Comparison of ENCODE assay signal across 1 cellular context in the genomic region with DNA sequence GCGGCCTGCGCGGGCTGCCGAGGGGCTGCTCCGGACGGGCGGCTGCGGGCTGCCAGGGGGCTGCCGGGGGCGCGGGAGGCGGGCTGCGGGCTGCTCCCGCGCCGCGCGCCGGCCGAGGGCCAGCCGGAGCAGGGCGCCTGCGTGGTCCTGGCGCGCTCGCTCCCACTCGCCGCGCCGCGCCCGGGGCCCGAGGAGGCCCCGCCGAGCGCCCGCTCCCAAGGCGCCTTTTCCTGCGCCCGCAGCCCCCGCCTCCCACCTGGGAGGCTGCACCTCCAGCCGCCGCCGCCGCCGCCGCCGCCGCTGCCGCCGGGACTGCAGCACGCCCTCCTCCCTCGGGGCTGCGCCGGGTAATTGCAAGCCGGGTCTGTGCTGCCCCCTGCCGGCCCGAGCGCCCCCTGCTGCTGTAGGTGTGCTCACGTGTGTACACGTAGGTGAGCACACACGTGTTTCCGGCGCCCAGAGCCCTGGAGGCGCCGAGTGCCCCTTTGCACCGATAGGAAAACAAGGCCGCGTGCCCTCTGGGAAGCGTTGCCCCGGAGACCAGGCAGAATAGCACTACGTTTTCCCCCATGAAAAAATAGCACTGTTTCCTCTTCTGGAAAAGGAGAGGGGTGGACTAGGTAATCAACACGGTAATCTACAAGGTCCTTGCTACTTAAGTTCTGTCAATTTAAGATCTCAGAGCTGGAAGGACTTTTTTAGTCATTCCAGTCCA.
TF ChIP-seq lines count a peak whose summit lies in the region.

TSS of gene EPB41L4B (minus strand) at position 326 of the 715 bp plus-strand sequence. CDS start 613 bp downstream, outside the sequence.

TF ChIP-seq in HepG2, 621 proteins besides CTCF, POLR2A, EP300 and RAD21 (continued from another document and continues in another):
- TF ChIP-seq ZNF281 (CRISPR knock-in tag; IDR thresholded peaks at IDR 0.05; ENCODE audit: borderline replicate concordance): peak; percentile 51; the same call in 1 of the 2 replicates
- no peak for TF ChIP-seq ZNF33A (CRISPR knock-in tag; IDR thresholded peaks at IDR 0.05; ENCODE audit: borderline replicate concordance)
- peak; percentile 96; the same call in 1 of the 2 replicates for TF ChIP-seq FOXC1 (CRISPR knock-in tag; IDR thresholded peaks at IDR 0.05; ENCODE audit: borderline replicate concordance)
- peak; percentile 91 for TF ChIP-seq ZNF441 (CRISPR knock-in tag; IDR thresholded peaks at IDR 0.05; ENCODE audit: borderline replicate concordance)
- peak; percentile 89 for TF ChIP-seq TEAD3 (CRISPR knock-in tag; optimal IDR thresholded peaks at IDR 0.05; ENCODE audit: borderline replicate concordance)
- peak; percentile 85 for TF ChIP-seq ZNF205 (CRISPR knock-in tag; IDR thresholded peaks at IDR 0.05)
- no peak for TF ChIP-seq CHCHD3 (CRISPR knock-in tag; IDR thresholded peaks at IDR 0.05)
- TF ChIP-seq, protein P1, sequence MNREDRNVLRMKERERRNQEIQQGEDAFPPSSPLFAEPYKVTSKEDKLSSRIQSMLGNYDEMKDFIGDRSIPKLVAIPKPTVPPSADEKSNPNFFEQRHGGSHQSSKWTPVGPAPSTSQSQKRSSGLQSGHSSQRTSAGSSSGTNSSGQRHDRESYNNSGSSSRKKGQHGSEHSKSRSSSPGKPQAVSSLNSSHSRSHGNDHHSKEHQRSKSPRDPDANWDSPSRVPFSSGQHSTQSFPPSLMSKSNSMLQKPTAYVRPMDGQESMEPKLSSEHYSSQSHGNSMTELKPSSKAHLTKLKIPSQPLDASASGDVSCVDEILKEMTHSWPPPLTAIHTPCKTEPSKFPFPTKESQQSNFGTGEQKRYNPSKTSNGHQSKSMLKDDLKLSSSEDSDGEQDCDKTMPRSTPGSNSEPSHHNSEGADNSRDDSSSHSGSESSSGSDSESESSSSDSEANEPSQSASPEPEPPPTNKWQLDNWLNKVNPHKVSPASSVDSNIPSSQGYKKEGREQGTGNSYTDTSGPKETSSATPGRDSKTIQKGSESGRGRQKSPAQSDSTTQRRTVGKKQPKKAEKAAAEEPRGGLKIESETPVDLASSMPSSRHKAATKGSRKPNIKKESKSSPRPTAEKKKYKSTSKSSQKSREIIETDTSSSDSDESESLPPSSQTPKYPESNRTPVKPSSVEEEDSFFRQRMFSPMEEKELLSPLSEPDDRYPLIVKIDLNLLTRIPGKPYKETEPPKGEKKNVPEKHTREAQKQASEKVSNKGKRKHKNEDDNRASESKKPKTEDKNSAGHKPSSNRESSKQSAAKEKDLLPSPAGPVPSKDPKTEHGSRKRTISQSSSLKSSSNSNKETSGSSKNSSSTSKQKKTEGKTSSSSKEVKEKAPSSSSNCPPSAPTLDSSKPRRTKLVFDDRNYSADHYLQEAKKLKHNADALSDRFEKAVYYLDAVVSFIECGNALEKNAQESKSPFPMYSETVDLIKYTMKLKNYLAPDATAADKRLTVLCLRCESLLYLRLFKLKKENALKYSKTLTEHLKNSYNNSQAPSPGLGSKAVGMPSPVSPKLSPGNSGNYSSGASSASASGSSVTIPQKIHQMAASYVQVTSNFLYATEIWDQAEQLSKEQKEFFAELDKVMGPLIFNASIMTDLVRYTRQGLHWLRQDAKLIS (CRISPR knock-in tag; IDR thresholded peaks at IDR 0.05): 0 out of 2 replicates have a peak, but pooled peaks have one; percentile 71
- TF ChIP-seq, protein P2, sequence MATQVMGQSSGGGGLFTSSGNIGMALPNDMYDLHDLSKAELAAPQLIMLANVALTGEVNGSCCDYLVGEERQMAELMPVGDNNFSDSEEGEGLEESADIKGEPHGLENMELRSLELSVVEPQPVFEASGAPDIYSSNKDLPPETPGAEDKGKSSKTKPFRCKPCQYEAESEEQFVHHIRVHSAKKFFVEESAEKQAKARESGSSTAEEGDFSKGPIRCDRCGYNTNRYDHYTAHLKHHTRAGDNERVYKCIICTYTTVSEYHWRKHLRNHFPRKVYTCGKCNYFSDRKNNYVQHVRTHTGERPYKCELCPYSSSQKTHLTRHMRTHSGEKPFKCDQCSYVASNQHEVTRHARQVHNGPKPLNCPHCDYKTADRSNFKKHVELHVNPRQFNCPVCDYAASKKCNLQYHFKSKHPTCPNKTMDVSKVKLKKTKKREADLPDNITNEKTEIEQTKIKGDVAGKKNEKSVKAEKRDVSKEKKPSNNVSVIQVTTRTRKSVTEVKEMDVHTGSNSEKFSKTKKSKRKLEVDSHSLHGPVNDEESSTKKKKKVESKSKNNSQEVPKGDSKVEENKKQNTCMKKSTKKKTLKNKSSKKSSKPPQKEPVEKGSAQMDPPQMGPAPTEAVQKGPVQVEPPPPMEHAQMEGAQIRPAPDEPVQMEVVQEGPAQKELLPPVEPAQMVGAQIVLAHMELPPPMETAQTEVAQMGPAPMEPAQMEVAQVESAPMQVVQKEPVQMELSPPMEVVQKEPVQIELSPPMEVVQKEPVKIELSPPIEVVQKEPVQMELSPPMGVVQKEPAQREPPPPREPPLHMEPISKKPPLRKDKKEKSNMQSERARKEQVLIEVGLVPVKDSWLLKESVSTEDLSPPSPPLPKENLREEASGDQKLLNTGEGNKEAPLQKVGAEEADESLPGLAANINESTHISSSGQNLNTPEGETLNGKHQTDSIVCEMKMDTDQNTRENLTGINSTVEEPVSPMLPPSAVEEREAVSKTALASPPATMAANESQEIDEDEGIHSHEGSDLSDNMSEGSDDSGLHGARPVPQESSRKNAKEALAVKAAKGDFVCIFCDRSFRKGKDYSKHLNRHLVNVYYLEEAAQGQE (IDR thresholded peaks at IDR 0.05; ENCODE audit: borderline replicate concordance in 1 of 2, low read depth in 1 of 2, low read length in 2 of 2): peak in 1 of 2 experiments; percentile 58; a peak in 2 of 4 replicates
- peak; percentile 83 for TF ChIP-seq RXRA (CRISPR knock-in tag; IDR thresholded peaks at IDR 0.05)
- no peak for TF ChIP-seq ZNF703 (CRISPR knock-in tag; IDR thresholded peaks at IDR 0.05; ENCODE audit: borderline replicate concordance)
- TF ChIP-seq SOX13 (IDR thresholded peaks at IDR 0.05): no peak
- TF ChIP-seq SOX13 (CRISPR knock-in tag; conservative IDR thresholded peaks at IDR 0.05 in 1 of 2, IDR thresholded peaks at IDR 0.05 in 1 of 2): peak in 1 of 2 experiments; percentile 67; a peak in 2 of 4 replicates
- TF ChIP-seq KDM4B (CRISPR knock-in tag; IDR thresholded peaks at IDR 0.05): peak; percentile 64; the same call in 1 of the 2 replicates
- TF ChIP-seq HIVEP1 (CRISPR knock-in tag; IDR thresholded peaks at IDR 0.05): peak; percentile 86
- TF ChIP-seq, protein P3, sequence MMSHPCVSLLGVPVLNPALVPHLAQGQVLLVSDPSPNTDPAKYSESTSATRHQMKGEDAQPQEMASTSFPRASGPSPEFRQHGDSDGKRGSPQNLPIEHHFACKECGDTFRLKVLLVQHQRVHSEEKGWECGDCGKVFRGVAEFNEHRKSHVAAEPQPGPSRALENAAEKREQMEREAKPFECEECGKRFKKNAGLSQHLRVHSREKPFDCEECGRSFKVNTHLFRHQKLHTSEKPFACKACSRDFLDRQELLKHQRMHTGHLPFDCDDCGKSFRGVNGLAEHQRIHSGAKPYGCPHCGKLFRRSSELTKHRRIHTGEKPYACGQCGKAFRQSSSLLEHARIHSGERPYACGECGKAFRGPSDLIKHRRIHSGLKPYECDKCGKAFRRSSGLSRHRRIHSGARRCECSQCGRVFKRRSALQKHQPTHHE (CRISPR knock-in tag; IDR thresholded peaks at IDR 0.05; ENCODE audit: borderline replicate concordance): no peak; the same call in 1 of the 2 replicates
- TF ChIP-seq ZNF781 (CRISPR knock-in tag; IDR thresholded peaks at IDR 0.05; ENCODE audit: borderline replicate concordance, not compliant biosample characterization): peak; percentile 21
- 0 out of 2 replicates have a peak, but pooled peaks have one; percentile 38 for TF ChIP-seq PAX8 (CRISPR knock-in tag; IDR thresholded peaks at IDR 0.05; ENCODE audit: borderline replicate concordance)
- TF ChIP-seq ZNF567 (CRISPR knock-in tag; IDR thresholded peaks at IDR 0.05; ENCODE audit: borderline replicate concordance): peak; percentile 45; the same call in 1 of the 2 replicates
- peak; percentile 84; the same call in 1 of the 2 replicates for TF ChIP-seq CCDC6 (CRISPR knock-in tag; IDR thresholded peaks at IDR 0.05)
- TF ChIP-seq ZNF101 (CRISPR knock-in tag; IDR thresholded peaks at IDR 0.05; ENCODE audit: borderline replicate concordance, low read depth): no peak
- no peak for TF ChIP-seq KDM5A (IDR thresholded peaks at IDR 0.05; ENCODE audit: borderline replicate concordance, low read length)
- TF ChIP-seq, protein P4, sequence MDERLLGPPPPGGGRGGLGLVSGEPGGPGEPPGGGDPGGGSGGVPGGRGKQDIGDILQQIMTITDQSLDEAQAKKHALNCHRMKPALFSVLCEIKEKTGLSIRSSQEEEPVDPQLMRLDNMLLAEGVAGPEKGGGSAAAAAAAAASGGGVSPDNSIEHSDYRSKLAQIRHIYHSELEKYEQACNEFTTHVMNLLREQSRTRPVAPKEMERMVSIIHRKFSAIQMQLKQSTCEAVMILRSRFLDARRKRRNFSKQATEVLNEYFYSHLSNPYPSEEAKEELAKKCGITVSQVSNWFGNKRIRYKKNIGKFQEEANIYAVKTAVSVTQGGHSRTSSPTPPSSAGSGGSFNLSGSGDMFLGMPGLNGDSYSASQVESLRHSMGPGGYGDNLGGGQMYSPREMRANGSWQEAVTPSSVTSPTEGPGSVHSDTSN (CRISPR knock-in tag; IDR thresholded peaks at IDR 0.05): no peak
- TF ChIP-seq ZNF362 (CRISPR knock-in tag; IDR thresholded peaks at IDR 0.05; ENCODE audit: borderline replicate concordance): peak; percentile 65; the same call in 1 of the 2 replicates
- no peak for TF ChIP-seq HDAC6 (IDR thresholded peaks at IDR 0.05; ENCODE audit: low read depth, low read length)
- no peak for TF ChIP-seq DMTF1 (CRISPR knock-in tag; IDR thresholded peaks at IDR 0.05)
- peak; percentile 25; the same call in 1 of the 2 replicates for TF ChIP-seq SP5 (CRISPR knock-in tag; IDR thresholded peaks at IDR 0.05; ENCODE audit: borderline replicate concordance, low read depth)
- no peak for TF ChIP-seq CEBPB (IDR thresholded peaks at IDR 0.05; ENCODE audit: borderline replicate concordance, low read depth, low read length)
- no peak for TF ChIP-seq ZNF597 (CRISPR knock-in tag; IDR thresholded peaks at IDR 0.05)
- no peak for TF ChIP-seq KDM6A (CRISPR knock-in tag; IDR thresholded peaks at IDR 0.05; ENCODE audit: low read depth)
- TF ChIP-seq NFE2L1 (CRISPR knock-in tag; IDR thresholded peaks at IDR 0.05; ENCODE audit: borderline replicate concordance): no peak
- TF ChIP-seq HOXA9 (CRISPR knock-in tag; IDR thresholded peaks at IDR 0.05; ENCODE audit: borderline replicate concordance): peak; percentile 75; the same call in 1 of the 2 replicates
- TF ChIP-seq PRPF4 (IDR thresholded peaks at IDR 0.05; ENCODE audit: low read depth, low read length, poor library complexity, severe bottlenecking): no peak
- peak; percentile 72; the same call in 1 of the 2 replicates for TF ChIP-seq TBX3 (IDR thresholded peaks at IDR 0.05; ENCODE audit: borderline replicate concordance)
- peak; percentile 40 for TF ChIP-seq TBL1XR1 (IDR thresholded peaks at IDR 0.05; ENCODE audit: borderline replicate concordance, low read length, partially characterized antibody)
